Comparison of ENCODE assay signal across 8 cellular contexts in genomic region chr2:64767670-64768425, GRCh38.
DNase-seq lines count a peak whose midpoint lies in the region; FAIRE-seq and TF ChIP-seq lines count a peak whose summit lies in the region.

No MANE protein-coding gene starts in this region.

- peak overlapping the region; percentile 97 for H3K27ac ChIP-seq in temporal lobe (ENCODE audit: low read depth, low read length)

- H3K27me3 ChIP-seq in H7 (ENCODE audit: control insufficient read depth, insufficient read depth, low read length) = peaks cover 31% of the 10 kb centered on the region

- peak overlapping the region; percentile 65 for H3K4me3 ChIP-seq in H7 (ENCODE audit: insufficient read depth, low read depth, low read length)
- peak overlapping the region; percentile 56 for H3K4me3 ChIP-seq in LNCaP clone FGC (ENCODE audit: low read depth, low read length)

- no peak for TF ChIP-seq CTCF in LNCaP clone FGC (IDR thresholded peaks at IDR 0.05; ENCODE audit: control insufficient read depth, extremely low read depth, insufficient read depth)

- no peaks in the 10 kb centered on the region; the same call in 1 of the 2 replicates for H3K36me3 ChIP-seq in H7 (replicated peaks; ENCODE audit: control insufficient read depth, insufficient read depth, low read length)

- DNase-seq in GF-D8 (lab: John Stamatoyannopoulos, UW) = peak; percentile 56
- DNase-seq in H7 = peak; percentile 94
- no peak for DNase-seq in LNCaP clone FGC (ENCODE audit: low read depth)
- peak; percentile 86 to 91 for DNase-seq in SHP77 (lab: John Stamatoyannopoulos, UW)
- peak; percentile 18 to 45 (median 38) for DNase-seq in activated naive CD4-positive, alpha-beta T cell (lab: John Stamatoyannopoulos, UW)
- peak; percentile 83 to 86 for DNase-seq in frontal cortex (ENCODE audit: low spot score in 2 of 2)
- DNase-seq in non-pigmented ciliary epithelial cell (ENCODE audit: low read depth) = peak; percentile 68

- FAIRE-seq in frontal cortex (lab: Jason Lieb, UNC) = no peak
